8 cellular contexts compared by ENCODE assay signal in the genomic region with DNA sequence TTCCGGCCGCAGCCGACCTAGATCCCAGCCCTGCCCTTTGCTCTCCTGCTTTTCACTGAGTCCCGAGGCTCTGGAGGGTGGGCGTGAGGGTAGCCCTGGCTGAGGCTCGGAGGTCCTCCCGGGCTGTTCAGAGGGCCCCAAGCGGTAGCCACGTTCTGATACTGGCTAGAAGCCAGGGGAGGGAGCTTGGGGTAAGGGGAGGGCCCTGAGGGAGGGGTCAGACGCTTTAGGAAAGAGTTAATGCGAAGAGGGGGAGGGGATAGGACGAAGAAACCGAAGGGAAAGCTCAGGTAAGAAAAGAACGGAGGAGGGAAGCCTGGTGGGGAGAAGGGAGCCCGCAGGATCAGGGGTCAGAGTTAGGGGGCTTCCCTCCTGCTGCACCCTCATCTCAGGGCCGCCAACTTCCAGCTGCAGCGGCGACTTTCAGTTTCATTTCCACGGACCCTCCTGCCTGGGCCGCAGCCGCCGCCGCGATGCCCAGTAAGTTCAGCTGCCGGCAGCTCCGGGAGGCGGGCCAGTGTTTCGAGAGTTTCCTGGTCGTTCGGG. TPM values are rescaled to one million over a fixed set of nuclear protein-coding genes. Genes with fewer than 3 reads are reported as not detected.
DNase-seq lines count a peak whose midpoint lies in the region; ATAC-seq and TF ChIP-seq lines count a peak whose summit lies in the region.

A gene with protein sequence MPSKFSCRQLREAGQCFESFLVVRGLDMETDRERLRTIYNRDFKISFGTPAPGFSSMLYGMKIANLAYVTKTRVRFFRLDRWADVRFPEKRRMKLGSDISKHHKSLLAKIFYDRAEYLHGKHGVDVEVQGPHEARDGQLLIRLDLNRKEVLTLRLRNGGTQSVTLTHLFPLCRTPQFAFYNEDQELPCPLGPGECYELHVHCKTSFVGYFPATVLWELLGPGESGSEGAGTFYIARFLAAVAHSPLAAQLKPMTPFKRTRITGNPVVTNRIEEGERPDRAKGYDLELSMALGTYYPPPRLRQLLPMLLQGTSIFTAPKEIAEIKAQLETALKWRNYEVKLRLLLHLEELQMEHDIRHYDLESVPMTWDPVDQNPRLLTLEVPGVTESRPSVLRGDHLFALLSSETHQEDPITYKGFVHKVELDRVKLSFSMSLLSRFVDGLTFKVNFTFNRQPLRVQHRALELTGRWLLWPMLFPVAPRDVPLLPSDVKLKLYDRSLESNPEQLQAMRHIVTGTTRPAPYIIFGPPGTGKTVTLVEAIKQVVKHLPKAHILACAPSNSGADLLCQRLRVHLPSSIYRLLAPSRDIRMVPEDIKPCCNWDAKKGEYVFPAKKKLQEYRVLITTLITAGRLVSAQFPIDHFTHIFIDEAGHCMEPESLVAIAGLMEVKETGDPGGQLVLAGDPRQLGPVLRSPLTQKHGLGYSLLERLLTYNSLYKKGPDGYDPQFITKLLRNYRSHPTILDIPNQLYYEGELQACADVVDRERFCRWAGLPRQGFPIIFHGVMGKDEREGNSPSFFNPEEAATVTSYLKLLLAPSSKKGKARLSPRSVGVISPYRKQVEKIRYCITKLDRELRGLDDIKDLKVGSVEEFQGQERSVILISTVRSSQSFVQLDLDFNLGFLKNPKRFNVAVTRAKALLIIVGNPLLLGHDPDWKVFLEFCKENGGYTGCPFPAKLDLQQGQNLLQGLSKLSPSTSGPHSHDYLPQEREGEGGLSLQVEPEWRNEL (plus strand): TSS at position 220 of the 546 bp plus-strand sequence. CDS start 254 bp downstream, at position 474.

- no peak for TF ChIP-seq POLR2A in esophagus squamous epithelium (IDR thresholded peaks at IDR 0.05)

- H3K36me3 ChIP-seq in PC-9 (ENCODE audit: low read depth) (peaks cover 21% of the 10 kb centered on the region), esophagus squamous epithelium (peaks cover under 1 to 34% (median 8%) of the 10 kb centered on the region in 3 donors)

- H2AFZ ChIP-seq in PC-9, result peak within 1 kb of the TSS; percentile 82

- no peaks in the 10 kb centered on the region for H3K9me3 Mint-ChIP-seq in activated T-cell treated with anti-CD3 and anti-CD28 coated beads, Interleukin-2, amount 50 U/mL, for 72 hours
- H3K9me3 Mint-ChIP-seq in naive B cell, result no peaks in the 10 kb centered on the region

- TF ChIP-seq CTCF in PC-9 (conservative IDR thresholded peaks at IDR 0.05) (no peak), esophagus squamous epithelium (IDR thresholded peaks at IDR 0.05) (peak in 1 of 6 experiments; percentile 1)

- ATAC-seq in GM19468 (IDR thresholded peaks at IDR 0.05; ENCODE audit: extremely low read depth, unreplicated experiment) (peak; percentile 31), naive B cell (ENCODE audit: low read depth in 2 of 2) (peak; percentile 49 to 56)
- ATAC-seq in activated T-cell treated with anti-CD3 and anti-CD28 coated beads, Interleukin-2, amount 50 U/mL, for 72 hours (replicated peaks in 1 of 2), result peak; percentile 76 to 78
- peak; percentile 80 for ATAC-seq in stimulated activated naive CD8-positive, alpha-beta T cell treated with anti-CD3 and anti-CD28 coated beads, Interleukin-15, Interleukin-2, amounts not matched to agents 100 U/mL and 50 U/mL, for 24 hours

- CTCF ChIA-PET in PC-9 (lab: Charles Lee), result interaction anchor here (0.6 to 0.9 kb wide), 2 partner anchors 30 to 33 kb away, joined by 3 read pairs; no protein-coding TSS in a partner anchor

- H3K9me2 ChIP-seq in PC-9 (ENCODE audit: insufficient read depth), result no peaks in the 10 kb centered on the region

- intact Hi-C loops in PC-9 (cut with micrococcal nuclease; ENCODE audit: unreplicated experiment), result loop anchor here (1.0 kb wide), 1 partner anchor 31 kb away; no protein-coding TSS in a partner anchor
- intact Hi-C loops in esophagus squamous epithelium (cut with DNase I), result no loop called here

- H3K4me3 ChIP-seq in PC-9 (peak within 1 kb of the TSS; percentile 82), esophagus squamous epithelium (peak within 1 kb of the TSS; percentile 78 to 95 (median 86))

- H3K27ac Mint-ChIP-seq in activated T-cell treated with anti-CD3 and anti-CD28 coated beads, Interleukin-2, amount 50 U/mL, for 72 hours, result peak within 1 kb of the TSS; percentile 97
- peak within 1 kb of the TSS; percentile 83 to 94 (median 91) for H3K27ac Mint-ChIP-seq in naive B cell

- DNase-seq in CD1c-positive myeloid dendritic cell (ENCODE audit: extremely low spot score) (peak; percentile 76), HUDEP-2 (lab: John Stamatoyannopoulos, UW; ENCODE audit: unreplicated experiment in 76 of 76) (peak in 62 of 76 experiments; percentile 12 to 72 (median 40)), PC-9 (peak; percentile 64 to 69), esophagus squamous epithelium (lab: John Stamatoyannopoulos, UW) (peak; percentile 18), naive B cell (peak; percentile 56)
- peak; percentile 68 to 72 for DNase-seq in activated T-cell treated with anti-CD3 and anti-CD28 coated beads, Interleukin-2, amount 50 U/mL, for 72 hours
- peak; percentile 70 for DNase-seq in stimulated activated naive CD8-positive, alpha-beta T cell treated with anti-CD3 and anti-CD28 coated beads, Interleukin-15, Interleukin-2, amounts not matched to agents 100 U/mL and 50 U/mL, for 24 hours

- H3K4me1 ChIP-seq in PC-9 (replicated peaks; ENCODE audit: insufficient read depth) (peaks cover 21% of the 10 kb centered on the region), esophagus squamous epithelium (peaks cover 8 to 56% (median 21%) of the 10 kb centered on the region in 3 donors)

- TSS peak; percentile 46 for BruUV-seq in PC-9 (replicated peaks; lab: Mats Ljungman, UMichigan)

- no peaks in the 10 kb centered on the region for H3K27me3 Mint-ChIP-seq in activated T-cell treated with anti-CD3 and anti-CD28 coated beads, Interleukin-2, amount 50 U/mL, for 72 hours (ENCODE audit: low read depth)
- no peaks in the 10 kb centered on the region for H3K27me3 Mint-ChIP-seq in naive B cell

- H3K27me3 ChIP-seq in PC-9 (ENCODE audit: insufficient read depth, low read depth) (no peaks in the 10 kb centered on the region), esophagus squamous epithelium (no peaks in the 10 kb centered on the region)

- peaks cover 38% of the 10 kb centered on the region for H3K79me2 ChIP-seq in PC-9 (ENCODE audit: low read depth)

- WGBS in esophagus squamous epithelium, 2 donors, result 0 to 2% methylated on average over 10 to 19 of the region's 30 CpGs

- H3K36me3 Mint-ChIP-seq in activated T-cell treated with anti-CD3 and anti-CD28 coated beads, Interleukin-2, amount 50 U/mL, for 72 hours (ENCODE audit: insufficient read depth in 2 of 2), result peaks cover 12 to 24% of the 10 kb centered on the region in 2 donors
- peaks cover 12 to 22% of the 10 kb centered on the region in 2 donors for H3K36me3 Mint-ChIP-seq in naive B cell

- H3K27ac ChIP-seq in PC-9, result peak within 1 kb of the TSS; percentile 48
- peak within 1 kb of the TSS; percentile 90 to 96 (median 92) for H3K27ac ChIP-seq in esophagus squamous epithelium

- POLR2A ChIA-PET in PC-9 (lab: Charles Lee; ENCODE audit: unreplicated experiment), result interaction anchor here (0.5 to 1.0 kb wide), 8 partner anchors 9 to 284 kb away, joined by 3 to 11 read pairs (median 4); no protein-coding TSS in a partner anchor

- peaks cover 28% of the 10 kb centered on the region for H3F3A ChIP-seq in PC-9 (ENCODE audit: insufficient read depth, low read depth)

- H3K9me3 ChIP-seq in PC-9 (ENCODE audit: insufficient read depth, low read depth) (no peaks in the 10 kb centered on the region), esophagus squamous epithelium (no peaks in the 10 kb centered on the region)

- H4K20me1 ChIP-seq in PC-9 (ENCODE audit: insufficient read depth), result no peaks in the 10 kb centered on the region

- peak within 1 kb of the TSS; percentile 97 to 98 for H3K4me3 Mint-ChIP-seq in activated T-cell treated with anti-CD3 and anti-CD28 coated beads, Interleukin-2, amount 50 U/mL, for 72 hours
- peak within 1 kb of the TSS; percentile 84 to 99 (median 94) for H3K4me3 Mint-ChIP-seq in naive B cell

- H3K4me1 Mint-ChIP-seq in activated T-cell treated with anti-CD3 and anti-CD28 coated beads, Interleukin-2, amount 50 U/mL, for 72 hours (ENCODE audit: low read depth), result peaks cover 44% of the 10 kb centered on the region
- H3K4me1 Mint-ChIP-seq in naive B cell, result peaks cover 24 to 44% (median 29%) of the 10 kb centered on the region in 3 donors

- peak within 1 kb of the TSS; percentile 79 for H3K4me2 ChIP-seq in PC-9

RNA-seq across cellular contexts. Expression of the gene that starts here (rescaled TPM):
- total RNA-seq in PC-9 (2021), result 73.7 and 78.3 TPM in 2 replicates
- total RNA-seq in activated T-cell treated with anti-CD3 and anti-CD28 coated beads, Interleukin-2, amount 50 U/mL, for 72 hours, result 10 to 100 TPM; 76.8 to 80.8 TPM
- 10 to 100 TPM; 16.5 to 34.2 (median 28.9) TPM for total RNA-seq in esophagus squamous epithelium
- 10 to 100 TPM in 3 of 6 donors, 1 to 10 TPM in 3; 3.4 to 10.5 (median 9.8) TPM for polyA plus RNA-seq in naive B cell (ENCODE audit: low read depth in 6 of 6)

Comparison
In these comparisons a context has a peak if more than half of its experiments do, and no peak if none do; other contexts are left out.
1. Peak in every context shown above with its lines: DNase-seq, ATAC-seq, H3K4me3 ChIP-seq and H3K27ac ChIP-seq.
2. DNase-seq: peak in every context shown above with its lines; median percentile 76 in CD1c-positive myeloid dendritic cell; 70 in activated T-cell treated with anti-CD3 and anti-CD28 coated beads, Interleukin-2, amount 50 U/mL, for 72 hours; 70 in stimulated activated naive CD8-positive, alpha-beta T cell treated with anti-CD3 and anti-CD28 coated beads, Interleukin-15, Interleukin-2, amounts not matched to agents 100 U/mL and 50 U/mL, for 24 hours; 66 in PC-9; 56 in naive B cell; 40 in HUDEP-2; 18 in esophagus squamous epithelium.